Comparison of ENCODE assay signal across 21 cellular contexts in genomic region chr10:132523561-132524442, GRCh38. TPM values are rescaled to one million over a fixed set of nuclear protein-coding genes. Genes with fewer than 3 reads are reported as not detected.
DNase-seq lines count a peak whose midpoint lies in the region; ATAC-seq lines count a peak whose summit lies in the region.
"Had no signal": no experiment of that assay in that cellular context is flagged by ENCODE, and none has a peak within 500 bp of the region (broad histone marks: within the 10 kb centered on the region; RNA-seq: fewer than 3 reads in every experiment).

No MANE protein-coding gene starts in this region.

- DNase-seq in cardiac septum (ENCODE audit: low spot score) (peak; percentile 60), left ventricle myocardium superior (no peak), islet precursor cell (peak; percentile 44), posterior cingulate gyrus (peak in 6 of 10 donors; percentile 2 to 58 (median 20)), aorta (peak; percentile 38 to 72), G401 (ENCODE audit: low spot score) (no peak)
- DNase-seq in activated CD4-positive, alpha-beta memory T cell treated with anti-CD3 and anti-CD28 coated beads for 36 hours = no peak
- DNase-seq: activated CD8-positive, alpha-beta T cell treated with anti-CD3 and anti-CD28 coated beads, Interleukin-2, amount 10 ng/mL, durations not matched to agents 7 days and 5 days; activated naive CD4-positive, alpha-beta T cell; dermis blood vessel endothelial cell; DMS53; GDM1; mesenchymal stem cell; NCI-H1105 treated with DMSO at 0.1 percent for 48 hours; NCI-H2081; NCI-H345; NCI-H774; stimulated activated CD8-positive, alpha-beta memory T cell treated with anti-CD3 and anti-CD28 coated beads, Interleukin-4, amount 100 ng/mL, for 48 hours had no signal

- H3K4me1 Mint-ChIP-seq in activated CD4-positive, alpha-beta memory T cell treated with anti-CD3 and anti-CD28 coated beads for 36 hours (ENCODE audit: low read depth) = no peaks in the 10 kb centered on the region

- POLR2A ChIA-PET in activated CD4-positive, alpha-beta memory T cell treated with anti-CD3 and anti-CD28 coated beads for 36 hours (lab: Charles Lee) = interaction anchor here (0.6 kb wide), 1 partner anchor 46 kb away, joined by 4 read pairs; no protein-coding TSS in a partner anchor

- H3K27ac Mint-ChIP-seq in activated CD4-positive, alpha-beta memory T cell treated with anti-CD3 and anti-CD28 coated beads for 36 hours = no peak overlapping the region
- H3K27ac Mint-ChIP-seq: activated CD8-positive, alpha-beta T cell treated with anti-CD3 and anti-CD28 coated beads, Interleukin-2, amount 10 ng/mL, durations not matched to agents 7 days and 5 days had no signal

- H3K9me3 ChIP-seq in aorta (ENCODE audit: control insufficient read depth, low read length) = no peaks in the 10 kb centered on the region

- CTCF ChIA-PET in activated CD4-positive, alpha-beta memory T cell treated with anti-CD3 and anti-CD28 coated beads for 36 hours (lab: Charles Lee) = interaction anchor here (1.5 kb wide), 1 partner anchor 115 kb away, joined by 3 read pairs; no protein-coding TSS in a partner anchor

- peaks cover 0 to 3% of the 10 kb centered on the region in 2 donors for H3K4me1 ChIP-seq in aorta (ENCODE audit: control insufficient read depth in 1 of 2, insufficient read depth in 2 of 2, low read length in 2 of 2)

- H3K4me3 ChIP-seq in aorta (ENCODE audit: low read length in 2 of 2) = no peak overlapping the region
- H3K4me3 ChIP-seq: cardiac muscle cell had no signal

- in situ Hi-C loops in G401 (cut with HindIII; ENCODE audit: low sequenced_read_pairs) = loop anchor here (5.0 kb wide), 1 partner anchor 58 kb away; no protein-coding TSS in a partner anchor

- peaks cover 2% of the 10 kb centered on the region for H3K9me3 Mint-ChIP-seq in activated CD4-positive, alpha-beta memory T cell treated with anti-CD3 and anti-CD28 coated beads for 36 hours

- H3K27me3 Mint-ChIP-seq in activated CD4-positive, alpha-beta memory T cell treated with anti-CD3 and anti-CD28 coated beads for 36 hours = peaks cover 21% of the 10 kb centered on the region

- no peaks in the 10 kb centered on the region for H3K36me3 ChIP-seq in aorta (ENCODE audit: control insufficient read depth in 1 of 2, insufficient read depth in 2 of 2, low read length in 1 of 2)
- H3K36me3 ChIP-seq: cardiac muscle cell had no signal

- no peak overlapping the region for H3K4me3 Mint-ChIP-seq in activated CD4-positive, alpha-beta memory T cell treated with anti-CD3 and anti-CD28 coated beads for 36 hours
- H3K4me3 Mint-ChIP-seq: activated CD8-positive, alpha-beta T cell treated with anti-CD3 and anti-CD28 coated beads, Interleukin-2, amount 10 ng/mL, durations not matched to agents 7 days and 5 days had no signal

- no peak overlapping the region for H3K27ac ChIP-seq in aorta (ENCODE audit: low read depth in 1 of 2, low read length in 2 of 2)
- H3K27ac ChIP-seq: cardiac muscle cell had no signal

- 94 to 95% methylated on average over 15 of the region's 15 CpGs for WGBS in aorta, 2 donors

- intact Hi-C loops in cardiac septum (cut with DNase I) (no loop called here), left ventricle myocardium superior (cut with micrococcal nuclease) (no loop called here), posterior cingulate gyrus (cut with DNase I) (no loop called here), aorta (cut with DNase I) (no loop called here)
- intact Hi-C loops in activated CD4-positive, alpha-beta memory T cell treated with anti-CD3 and anti-CD28 coated beads for 36 hours (cut with micrococcal nuclease) = no loop called here

- no peaks in the 10 kb centered on the region for H3K36me3 Mint-ChIP-seq in activated CD4-positive, alpha-beta memory T cell treated with anti-CD3 and anti-CD28 coated beads for 36 hours

- no peaks in the 10 kb centered on the region for H3K27me3 ChIP-seq in aorta (ENCODE audit: control insufficient read depth in 1 of 2, insufficient read depth in 2 of 2, low read length in 1 of 2)
- H3K27me3 ChIP-seq: cardiac muscle cell had no signal

- ATAC-seq in left ventricle myocardium superior (no peak), aorta (ENCODE audit: low FRiP score) (no peak), HG03457 (IDR thresholded peaks at IDR 0.05; ENCODE audit: unreplicated experiment) (no peak)
- ATAC-seq: HCT116 had no signal

RNA-seq across cellular contexts. Expression of gene INPP5A, which starts 13.8 kb away (rescaled TPM):
- total RNA-seq in cardiac septum = 121 TPM
- total RNA-seq in left ventricle myocardium superior = 108 TPM
- 100 to 1,000 TPM in 1 of 2 donors, 10 to 100 TPM in 1; 66.4 to 112 TPM for total RNA-seq in aorta
- polyA plus RNA-seq in aorta = 10 to 100 TPM; 37.7 to 43.4 TPM
- total RNA-seq in G401 (2014; rRNA removed; shearing (Covaris generic)) = 22.8 and 44.3 TPM in 2 replicates
- 1 to 10 TPM; 7.4 to 7.5 TPM for total RNA-seq in activated CD4-positive, alpha-beta memory T cell treated with anti-CD3 and anti-CD28 coated beads for 36 hours

Comparison
In these comparisons a context has a peak if more than half of its experiments do, and no peak if none do; other contexts are left out.
1. DNase-seq: peak in cardiac septum (single experiment), islet precursor cell (single experiment), posterior cingulate gyrus (6 of 10) and aorta (2 of 2); none in left ventricle myocardium superior (single experiment), G401 (single experiment) and activated CD4-positive, alpha-beta memory T cell treated with anti-CD3 and anti-CD28 coated beads for 36 hours (single experiment).